9 cellular contexts compared by ENCODE assay signal in the genomic region with DNA sequence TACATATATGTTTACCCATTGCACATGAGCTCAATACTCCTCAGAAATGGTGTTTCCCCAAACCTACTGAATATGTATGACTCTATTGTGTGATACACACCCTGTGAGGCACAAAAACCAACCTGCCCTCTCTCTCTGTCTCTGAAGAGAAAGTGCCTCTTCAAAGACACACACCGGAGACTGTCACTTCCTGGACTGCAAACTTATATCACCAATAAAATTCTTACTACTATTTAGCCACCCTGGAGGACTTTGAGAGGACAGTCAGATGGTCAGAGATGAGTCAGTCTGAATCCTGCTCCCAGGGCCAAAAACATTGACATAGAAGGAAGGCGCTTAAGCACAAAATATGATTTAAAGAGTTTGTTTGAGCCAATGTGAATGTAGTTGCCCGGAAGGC.
A peak's percentile ranks its signal among the peaks of the same experiment; 100 is the strongest.
DNase-seq lines count a peak whose midpoint lies in the region; ATAC-seq and TF ChIP-seq lines count a peak whose summit lies in the region.
"Had no signal": no experiment of that assay in that cellular context is flagged by ENCODE, and none has a peak within 500 bp of the region (broad histone marks: within the 10 kb centered on the region; RNA-seq: fewer than 3 reads in every experiment).

No MANE protein-coding gene starts in this region.

- H3K27me3 Mint-ChIP-seq in activated T-cell treated with anti-CD3 and anti-CD28 coated beads, Interleukin-2, amount 50 U/mL, for 4 hours (ENCODE audit: low read depth): no peaks in the 10 kb centered on the region
- H3K27me3 Mint-ChIP-seq in type B pancreatic cell: peaks cover 9% of the 10 kb centered on the region

- peak overlapping the region; percentile 80 for H3K27ac Mint-ChIP-seq in type B pancreatic cell

- peak overlapping the region; percentile 67 for H3K4me3 Mint-ChIP-seq in activated T-cell treated with anti-CD3 and anti-CD28 coated beads, Interleukin-2, amount 50 U/mL, for 4 hours
- H3K4me3 Mint-ChIP-seq in type B pancreatic cell: no peak overlapping the region

- no peak overlapping the region for H3K4me3 ChIP-seq in fibroblast of villous mesenchyme (ENCODE audit: low read depth, low read length)

- H3K4me1 ChIP-seq in foreskin keratinocyte: peaks cover 7% of the 10 kb centered on the region

- no peak overlapping the region for H3K27ac ChIP-seq in foreskin keratinocyte

- peaks cover 48% of the 10 kb centered on the region for H3K4me1 Mint-ChIP-seq in activated T-cell treated with anti-CD3 and anti-CD28 coated beads, Interleukin-2, amount 50 U/mL, for 4 hours (ENCODE audit: low read depth)
- H3K4me1 Mint-ChIP-seq in type B pancreatic cell (ENCODE audit: unreplicated experiment): peaks cover 6% of the 10 kb centered on the region

- no peaks in the 10 kb centered on the region for H3K36me3 Mint-ChIP-seq in activated T-cell treated with anti-CD3 and anti-CD28 coated beads, Interleukin-2, amount 50 U/mL, for 4 hours (ENCODE audit: insufficient read depth)
- no peaks in the 10 kb centered on the region for H3K36me3 Mint-ChIP-seq in type B pancreatic cell

- H3K9me3 Mint-ChIP-seq in activated T-cell treated with anti-CD3 and anti-CD28 coated beads, Interleukin-2, amount 50 U/mL, for 4 hours: no peaks in the 10 kb centered on the region
- H3K9me3 Mint-ChIP-seq in type B pancreatic cell: no peaks in the 10 kb centered on the region

- no peak for TF ChIP-seq CTCF in fibroblast of villous mesenchyme (IDR thresholded peaks at IDR 0.05; ENCODE audit: insufficient read depth, low read depth, low read length)
- TF ChIP-seq CTCF in type B pancreatic cell (conservative IDR thresholded peaks at IDR 0.05): no peak
- no peak for TF ChIP-seq CTCF in foreskin keratinocyte (conservative IDR thresholded peaks at IDR 0.05)

- ATAC-seq in activated T-cell treated with anti-CD3 and anti-CD28 coated beads, Interleukin-2, amount 50 U/mL, for 4 hours: peak; percentile 78 to 79
- ATAC-seq in foreskin keratinocyte: no peak
- no peak for ATAC-seq in HG02759 (IDR thresholded peaks at IDR 0.05; ENCODE audit: unreplicated experiment)

- no peaks in the 10 kb centered on the region for H3K27me3 ChIP-seq in foreskin keratinocyte

- DNase-seq in activated gamma-delta T cell treated with Interleukin-2 at 50 U/mL for 16 hours (peak; percentile 39), activated gamma-delta T cell (lab: John Stamatoyannopoulos, UW) (no peak), fibroblast of villous mesenchyme (ENCODE audit: low read depth) (peak; percentile 23), type B pancreatic cell (ENCODE audit: extremely low spot score, unreplicated experiment) (no peak), NCI-H2081 treated with DMSO at 0.1 percent for 48 hours (lab: John Stamatoyannopoulos, UW) (no peak), foreskin keratinocyte (no peak)
- peak; percentile 35 for DNase-seq in activated T-cell treated with anti-CD3 and anti-CD28 coated beads, Interleukin-2, amount 50 U/mL, for 4 hours
- DNase-seq: NCI-H526 had no signal

Comparison
In these comparisons a context has a peak if more than half of its experiments do, and no peak if none do; other contexts are left out.
1. DNase-seq: peak in activated gamma-delta T cell treated with Interleukin-2 at 50 U/mL for 16 hours (single experiment), activated T-cell treated with anti-CD3 and anti-CD28 coated beads, Interleukin-2, amount 50 U/mL, for 4 hours (single experiment) and fibroblast of villous mesenchyme (single experiment); none in activated gamma-delta T cell (single experiment), type B pancreatic cell (single experiment), NCI-H2081 treated with DMSO at 0.1 percent for 48 hours (single experiment) and foreskin keratinocyte (0 of 2).
2. ATAC-seq: peak in activated T-cell treated with anti-CD3 and anti-CD28 coated beads, Interleukin-2, amount 50 U/mL, for 4 hours (2 of 2); none in foreskin keratinocyte (single experiment) and HG02759 (single experiment).